In genomic region chr5:131595088-131596033, GRCh38 we compare ENCODE assay signal across 15 cellular contexts. TPM values are rescaled to one million over a fixed set of nuclear protein-coding genes. Genes with fewer than 3 reads are reported as not detected.
A peak's percentile ranks its signal among the peaks of the same experiment; 100 is the strongest.
DNase-seq lines count a peak whose midpoint lies in the region; ATAC-seq, FAIRE-seq and TF ChIP-seq lines count a peak whose summit lies in the region.
"Had no signal": no experiment of that assay in that cellular context is flagged by ENCODE, and none has a peak within 500 bp of the region (broad histone marks: within the 10 kb centered on the region; RNA-seq: fewer than 3 reads in every experiment).

No MANE protein-coding gene starts in this region.

- H3K79me2 ChIP-seq in astrocyte (ENCODE audit: insufficient read depth, low read length): peaks cover 12% of the 10 kb centered on the region

- no peaks in the 10 kb centered on the region for H3K27me3 ChIP-seq in CD4-positive, CD25-positive, alpha-beta regulatory T cell (ENCODE audit: control insufficient read depth, insufficient read depth, low read length)
- H3K27me3 ChIP-seq in astrocyte (ENCODE audit: insufficient read depth, low read length): no peaks in the 10 kb centered on the region

- H3K9ac ChIP-seq in astrocyte (ENCODE audit: low read length): no peak overlapping the region

- no peaks in the 10 kb centered on the region for H3K9me3 ChIP-seq in CD4-positive, CD25-positive, alpha-beta regulatory T cell (ENCODE audit: control insufficient read depth in 2 of 2, low read length in 2 of 2)
- H3K9me3 ChIP-seq in astrocyte (ENCODE audit: insufficient read depth, low read depth, low read length): no peaks in the 10 kb centered on the region

- peaks cover 3% of the 10 kb centered on the region for H3K36me3 ChIP-seq in CD4-positive, CD25-positive, alpha-beta regulatory T cell (ENCODE audit: control insufficient read depth, insufficient read depth, low read length)
- no peaks in the 10 kb centered on the region for H3K36me3 ChIP-seq in astrocyte (ENCODE audit: insufficient read depth, low read length)

- H3K4me3 Mint-ChIP-seq in CD4-positive, CD25-positive, alpha-beta regulatory T cell: peak overlapping the region; percentile 5 to 82 (median 42)
- peak overlapping the region; percentile 24 for H3K4me3 Mint-ChIP-seq in astrocyte (ENCODE audit: unreplicated experiment)
- H3K4me3 Mint-ChIP-seq: type B pancreatic cell, WTC11 had no signal

- peak in 2 of 3 donors; percentile 49 to 71 for DNase-seq in CD4-positive, CD25-positive, alpha-beta regulatory T cell
- DNase-seq in astrocyte (ENCODE audit: low read depth) (no peak), pons (ENCODE audit: low spot score) (no peak), NOMO-1 treated with DMSO at 0.1 percent for 48 hours (lab: John Stamatoyannopoulos, UW; ENCODE audit: unreplicated experiment) (no peak), SK-N-DZ (ENCODE audit: low spot score) (no peak), islet precursor cell (no peak)
- DNase-seq: C1 segment of cervical spinal cord, cerebellar nuclear complex, midbrain, NCI-H1092 treated with DMSO at 0.1 percent for 48 hours, PC-9 had no signal

- peak overlapping the region; percentile 30 to 95 (median 92) for H3K27ac Mint-ChIP-seq in CD4-positive, CD25-positive, alpha-beta regulatory T cell
- H3K27ac Mint-ChIP-seq in astrocyte (ENCODE audit: unreplicated experiment): peak overlapping the region; percentile 41
- H3K27ac Mint-ChIP-seq: type B pancreatic cell, WTC11 had no signal

- H3K4me2 ChIP-seq in astrocyte (ENCODE audit: low read length): no peak overlapping the region
- H3K4me2 ChIP-seq: PC-9 had no signal

- peak overlapping the region; percentile 58 for H3K27ac ChIP-seq in CD4-positive, CD25-positive, alpha-beta regulatory T cell (ENCODE audit: insufficient read depth, low read length, poor library complexity, severe bottlenecking)
- H3K27ac ChIP-seq in astrocyte (ENCODE audit: low read depth, low read length): no peak overlapping the region
- H3K27ac ChIP-seq: PC-9 had no signal

- H3K4me3 ChIP-seq in CD4-positive, CD25-positive, alpha-beta regulatory T cell (ENCODE audit: low read depth, low read length): peak overlapping the region; percentile 69
- no peak overlapping the region for H3K4me3 ChIP-seq in astrocyte (ENCODE audit: insufficient read depth, low read depth, low read length)
- H3K4me3 ChIP-seq: PC-9 had no signal

- peak; percentile 79 to 86 for ATAC-seq in CD4-positive, CD25-positive, alpha-beta regulatory T cell (ENCODE audit: low read depth in 2 of 2)
- ATAC-seq in GM19351 (IDR thresholded peaks at IDR 0.05; ENCODE audit: unreplicated experiment) (peak; percentile 77), HG03457 (IDR thresholded peaks at IDR 0.05; ENCODE audit: unreplicated experiment) (peak; percentile 72)
- ATAC-seq: WTC11 had no signal

- no peak for FAIRE-seq in astrocyte (lab: Jason Lieb, UNC)

- TF ChIP-seq CTCF in astrocyte (IDR thresholded peaks at IDR 0.05; ENCODE audit: insufficient read depth, low read depth, low read length): no peak

- peaks cover 51 to 79% (median 63%) of the 10 kb centered on the region in 4 donors for H3K4me1 Mint-ChIP-seq in CD4-positive, CD25-positive, alpha-beta regulatory T cell
- H3K4me1 Mint-ChIP-seq in astrocyte (ENCODE audit: low read depth, unreplicated experiment): peaks cover 20% of the 10 kb centered on the region

- no peaks in the 10 kb centered on the region for H4K20me1 ChIP-seq in astrocyte (ENCODE audit: insufficient read depth, low read length)

- peaks cover 12% of the 10 kb centered on the region for H3K36me3 Mint-ChIP-seq in CD4-positive, CD25-positive, alpha-beta regulatory T cell
- H3K36me3 Mint-ChIP-seq in astrocyte (ENCODE audit: low read depth, unreplicated experiment): peaks cover 10% of the 10 kb centered on the region

- peaks cover 0 to 1% (median 0%) of the 10 kb centered on the region in 7 donors for H3K9me3 Mint-ChIP-seq in CD4-positive, CD25-positive, alpha-beta regulatory T cell
- no peaks in the 10 kb centered on the region for H3K9me3 Mint-ChIP-seq in astrocyte (ENCODE audit: unreplicated experiment)
- H3K9me3 Mint-ChIP-seq: type B pancreatic cell had no signal

- H3K4me1 ChIP-seq in CD4-positive, CD25-positive, alpha-beta regulatory T cell (ENCODE audit: control insufficient read depth, insufficient read depth, low read length, poor library complexity, severe bottlenecking): peaks cover 23% of the 10 kb centered on the region
- H3K4me1 ChIP-seq in astrocyte (ENCODE audit: insufficient read depth, low read length): no peaks in the 10 kb centered on the region

- H2AFZ ChIP-seq in astrocyte (ENCODE audit: low read depth, low read length): no peak overlapping the region
- H2AFZ ChIP-seq: PC-9 had no signal

- no peaks in the 10 kb centered on the region for H3K27me3 Mint-ChIP-seq in CD4-positive, CD25-positive, alpha-beta regulatory T cell
- H3K27me3 Mint-ChIP-seq in astrocyte (ENCODE audit: low read depth, unreplicated experiment): no peaks in the 10 kb centered on the region
- H3K27me3 Mint-ChIP-seq: type B pancreatic cell had no signal

RNA-seq across cellular contexts. Expression of gene RAPGEF6, which starts 39.7 kb away (rescaled TPM):
- 66.6 TPM for total RNA-seq in CD4-positive, CD25-positive, alpha-beta regulatory T cell
- 10 to 100 TPM; 24.4 to 45.3 (median 32.0) TPM for polyA plus RNA-seq in CD4-positive, CD25-positive, alpha-beta regulatory T cell
- 14.1 and 14.9 TPM in 2 replicates for total RNA-seq in astrocyte
- 7.0 and 9.3 TPM in 2 replicates for polyA plus RNA-seq in SK-N-DZ (2014; cell fraction: cytosol; rRNA removed)
- 15.1 and 16.7 TPM in 2 replicates for polyA plus RNA-seq in SK-N-DZ (2014; cell fraction: nucleus; rRNA removed)

Comparison
In these comparisons a context has a peak if more than half of its experiments do, and no peak if none do; other contexts are left out.
1. DNase-seq: peak in CD4-positive, CD25-positive, alpha-beta regulatory T cell (2 of 3); none in astrocyte (single experiment), pons (single experiment), NOMO-1 treated with DMSO at 0.1 percent for 48 hours (single experiment), SK-N-DZ (single experiment) and islet precursor cell (single experiment).
2. Peak in every context shown above with its lines, with median percentiles within 50 percentile points of each other: ATAC-seq.